In genomic region chr7:3924277-3924676, GRCh38 we compare ENCODE assay signal across 16 cellular contexts.
DNase-seq lines count a peak whose midpoint lies in the region; ATAC-seq and TF ChIP-seq lines count a peak whose summit lies in the region.
"Had no signal": no experiment of that assay in that cellular context is flagged by ENCODE, and none has a peak within 500 bp of the region (broad histone marks: within the 10 kb centered on the region; RNA-seq: fewer than 3 reads in every experiment).

No MANE protein-coding gene starts in this region.

- H3K9ac ChIP-seq in endodermal cell (ENCODE audit: extremely low read depth, low read length, poor library complexity, severe bottlenecking): no peak overlapping the region

- peak; percentile 53 to 63 for ATAC-seq in left cardiac atrium
- ATAC-seq in Right ventricle myocardium inferior: no peak
- ATAC-seq in HG03280 (IDR thresholded peaks at IDR 0.05; ENCODE audit: unreplicated experiment): no peak
- ATAC-seq: GM12878, HepG2 had no signal

- no peak for TF ChIP-seq EP300 in tibial nerve (IDR thresholded peaks at IDR 0.05)

- TF ChIP-seq POLR2A in tibial nerve (IDR thresholded peaks at IDR 0.05): no peak

- H3K4me1 Mint-ChIP-seq in endodermal cell: peaks cover 29% of the 10 kb centered on the region
- peaks cover 22% of the 10 kb centered on the region for H3K4me1 Mint-ChIP-seq in osteocyte (ENCODE audit: unreplicated experiment)
- H3K4me1 Mint-ChIP-seq: CD4-positive, alpha-beta memory T cell had no signal

- DNase-seq in left cardiac atrium (no peak), Right ventricle myocardium inferior (ENCODE audit: missing footprints) (no peak), endodermal cell (no peak), osteocyte (ENCODE audit: extremely low spot score, unreplicated experiment) (peak; percentile 51), foreskin melanocyte (no peak), tibial nerve (ENCODE audit: low spot score in 2 of 2) (no peak)
- DNase-seq: ACHN; BE2C; CD4-positive, alpha-beta memory T cell; DMS79; GOT3; H9 had no signal

- H3K36me3 ChIP-seq in endodermal cell (ENCODE audit: control insufficient read depth, insufficient read depth, low read length) (no peaks in the 10 kb centered on the region), tibial nerve (no peaks in the 10 kb centered on the region)
- H3K36me3 ChIP-seq: BE2C had no signal

- 80 to 93% methylated on average over 11 to 14 of the region's 14 CpGs for WGBS in endodermal cell (ENCODE audit: insufficient coverage in 1 of 2, insufficient read length in 1 of 2), 2 experiments
- WGBS in tibial nerve, 2 donors: 91 to 98% methylated on average over 14 of the region's 14 CpGs

- H3K27ac Mint-ChIP-seq in endodermal cell (no peak overlapping the region), osteocyte (ENCODE audit: unreplicated experiment) (no peak overlapping the region)
- H3K27ac Mint-ChIP-seq: CD4-positive, alpha-beta memory T cell had no signal

- H3K27me3 Mint-ChIP-seq in endodermal cell (ENCODE audit: insufficient read depth) (peaks cover 1% of the 10 kb centered on the region), osteocyte (ENCODE audit: unreplicated experiment) (no peaks in the 10 kb centered on the region)

- no peaks in the 10 kb centered on the region for H3K9me3 Mint-ChIP-seq in endodermal cell
- H3K9me3 Mint-ChIP-seq in osteocyte (ENCODE audit: unreplicated experiment): no peaks in the 10 kb centered on the region
- H3K9me3 Mint-ChIP-seq: H9 had no signal

- intact Hi-C loops in left cardiac atrium (cut with DNase I): no loop called here
- intact Hi-C loops in Right ventricle myocardium inferior (cut with DNase I): no loop called here

- no peaks in the 10 kb centered on the region for H3K27me3 ChIP-seq in endodermal cell (ENCODE audit: control insufficient read depth, insufficient read depth, low read length, poor library complexity, severe bottlenecking)
- H3K27me3 ChIP-seq in tibial nerve: no peaks in the 10 kb centered on the region
- H3K27me3 ChIP-seq: BE2C had no signal

- H3K27ac ChIP-seq in endodermal cell (ENCODE audit: low read depth, low read length) (peak overlapping the region; percentile 41), tibial nerve (no peak overlapping the region)
- H3K27ac ChIP-seq: C4-2B had no signal

- H3K9me3 ChIP-seq in endodermal cell (ENCODE audit: control insufficient read depth, low read length): no peaks in the 10 kb centered on the region
- no peaks in the 10 kb centered on the region for H3K9me3 ChIP-seq in tibial nerve
- H3K9me3 ChIP-seq: BE2C had no signal

- peaks cover 7% of the 10 kb centered on the region for H3K4me1 ChIP-seq in endodermal cell (ENCODE audit: control insufficient read depth, insufficient read depth, low read length)
- H3K4me1 ChIP-seq in tibial nerve: peaks cover 0 to 8% (median 2%) of the 10 kb centered on the region in 4 donors
- H3K4me1 ChIP-seq: BE2C had no signal

- H3K4me3 ChIP-seq in endodermal cell (ENCODE audit: low read length): no peak overlapping the region
- H3K4me3 ChIP-seq in tibial nerve: no peak overlapping the region
- H3K4me3 ChIP-seq: GM12878 had no signal

- TF ChIP-seq CTCF in endodermal cell (conservative IDR thresholded peaks at IDR 0.05) (no peak), osteocyte (IDR thresholded peaks at IDR 0.05) (no peak), tibial nerve (IDR thresholded peaks at IDR 0.05) (no peak)

- H3K4me3 Mint-ChIP-seq in endodermal cell (no peak overlapping the region), osteocyte (ENCODE audit: unreplicated experiment) (no peak overlapping the region)
- H3K4me3 Mint-ChIP-seq: CD4-positive, alpha-beta memory T cell; H9 had no signal

- H3K36me3 Mint-ChIP-seq in endodermal cell (ENCODE audit: low read depth): no peaks in the 10 kb centered on the region
- H3K36me3 Mint-ChIP-seq in osteocyte (ENCODE audit: unreplicated experiment): no peaks in the 10 kb centered on the region
- H3K36me3 Mint-ChIP-seq: CD4-positive, alpha-beta memory T cell had no signal

Comparison
In these comparisons a context has a peak if more than half of its experiments do, and no peak if none do; other contexts are left out.
1. ATAC-seq: peak in left cardiac atrium (2 of 2); none in Right ventricle myocardium inferior (single experiment) and HG03280 (single experiment).